In genomic region chr1:246753670-246754535, GRCh38 we compare ENCODE assay signal across 1 cellular context.
TF ChIP-seq lines count a peak whose summit lies in the region.

No MANE protein-coding gene starts in this region.

TF ChIP-seq in Ishikawa, 13 proteins besides CTCF, POLR2A, EP300 and RAD21 (continued from another document):
- TF ChIP-seq REST (IDR thresholded peaks at IDR 0.05; ENCODE audit: low read depth) (no peak), CEBPB (IDR thresholded peaks at IDR 0.05) (no peak)
